In the genomic region with DNA sequence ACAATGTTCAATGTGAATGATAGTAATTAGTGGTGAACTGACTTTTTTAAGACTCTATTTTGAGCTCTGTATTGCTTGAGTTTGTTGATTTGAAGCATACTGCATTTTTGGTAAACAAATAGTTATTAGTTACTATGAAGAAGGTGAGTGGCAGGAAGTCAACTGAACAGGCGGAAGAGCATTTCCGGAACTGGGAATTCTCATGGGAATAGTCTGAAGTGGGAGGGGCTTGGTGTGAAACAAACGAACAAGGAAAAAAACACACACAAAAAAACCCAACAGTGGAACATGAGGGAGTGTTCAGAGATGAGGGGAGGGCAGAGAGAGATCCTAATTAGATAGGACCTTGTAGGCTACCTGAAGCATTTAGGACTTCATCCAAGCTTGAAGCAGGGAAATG, we compare ENCODE assay signal across 21 cellular contexts. TPM values are rescaled to one million over a fixed set of nuclear protein-coding genes. Genes with fewer than 3 reads are reported as not detected.
A peak's percentile ranks its signal among the peaks of the same experiment; 100 is the strongest.
DNase-seq lines count a peak whose midpoint lies in the region; ATAC-seq, FAIRE-seq and TF ChIP-seq lines count a peak whose summit lies in the region.
"Had no signal": no experiment of that assay in that cellular context is flagged by ENCODE, and none has a peak within 500 bp of the region (broad histone marks: within the 10 kb centered on the region; RNA-seq: fewer than 3 reads in every experiment).

No MANE protein-coding gene starts in this region.

- TF ChIP-seq CTCF in HepG2 (CRISPR knock-in tag; IDR thresholded peaks at IDR 0.05) (no peak), right lobe of liver (IDR thresholded peaks at IDR 0.05) (no peak), fibroblast of mammary gland (conservative IDR thresholded peaks at IDR 0.05; ENCODE audit: control insufficient read depth, insufficient read depth, low read depth, low read length) (no peak)

- FAIRE-seq in HepG2 (lab: Jason Lieb, UNC) = no peak
- FAIRE-seq: A204.1, H54 had no signal

- 27% methylated on average over 3 of the region's 3 CpGs for whole genome bisulfite sequencing in HepG2 (ENCODE audit: low lambda C conversion rate)
- WGBS in right lobe of liver (ENCODE audit: insufficient coverage, low coverage, low lambda C conversion rate, missing lambda C conversion rate) = 36% methylated on average over 3 of the region's 3 CpGs

- H3K27me3 ChIP-seq in HepG2 (ENCODE audit: control insufficient read depth in 1 of 2, insufficient read depth in 2 of 2, low read length in 2 of 2) = no peaks in the 10 kb centered on the region
- no peaks in the 10 kb centered on the region for H3K27me3 ChIP-seq in right lobe of liver
- peaks cover 4% of the 10 kb centered on the region; the same call in 1 of the 2 replicates for H3K27me3 ChIP-seq in SJCRH30

- POLR2A ChIA-PET in HepG2 (lab: Yijun Ruan, JAX) = no interaction called here

- peak overlapping the region; percentile 64 for H3K4me2 ChIP-seq in HepG2 (ENCODE audit: low read depth, low read length)

- CTCF ChIA-PET in HepG2 (lab: Yijun Ruan, JAX; ENCODE audit: low intra/inter-chr PET ratio, low total read pairs) = no interaction called here

- H3K36me3 ChIP-seq in HepG2 (replicated peaks in 1 of 2; ENCODE audit: control insufficient read depth in 1 of 2, insufficient read depth in 2 of 2, low read length in 2 of 2) (no peaks in the 10 kb centered on the region), right lobe of liver (no peaks in the 10 kb centered on the region), SJCRH30 (no peaks in the 10 kb centered on the region)

- peak overlapping the region; percentile 76 for H2AFZ ChIP-seq in HepG2 (ENCODE audit: low read length)

- no peak for ATAC-seq in HepG2
- no peak for ATAC-seq in right lobe of liver

- in situ Hi-C loops in HepG2 (cut with HindIII; ENCODE audit: extremely low pct_ligation_motif_present, low pct_unique_long_range_greater_than_20kb) = no loop called here

- H3K9me3 ChIP-seq in HepG2 (ENCODE audit: low read length) (no peaks in the 10 kb centered on the region), right lobe of liver (no peaks in the 10 kb centered on the region), SJCRH30 (replicated peaks) (no peaks in the 10 kb centered on the region)

- H3K27ac ChIP-seq in HepG2 (ENCODE audit: extremely low read length, insufficient read depth, low read length) (no peak overlapping the region), right lobe of liver (no peak overlapping the region), SJCRH30 (no peak overlapping the region)

- DNase-seq in HepG2 (ENCODE audit: low spot score) (no peak), right lobe of liver (no peak), SJCRH30 (peak in 1 of 2 experiments; percentile 41), fibroblast of mammary gland (ENCODE audit: low read depth) (peak; percentile 5), GM03348 (ENCODE audit: low spot score) (no peak), NCI-H526 treated with DMSO at 0.1 percent for 48 hours (lab: John Stamatoyannopoulos, UW) (no peak), cerebellum (ENCODE audit: low spot score) (no peak), medulla oblongata (ENCODE audit: extremely low spot score) (no peak)
- DNase-seq: CD4-positive, CD25-positive, alpha-beta regulatory T cell; DMS79; NCI-H1048; NCI-H146; NCI-H2081; NCI-H226; NCI-H524 treated with DMSO at 0.1 percent for 48 hours; RPMI8226; SW 1271 had no signal

- no peaks in the 10 kb centered on the region for H3K4me1 ChIP-seq in HepG2 (ENCODE audit: insufficient read depth, low read length)
- H3K4me1 ChIP-seq in right lobe of liver = no peaks in the 10 kb centered on the region
- H3K4me1 ChIP-seq in SJCRH30 = no peaks in the 10 kb centered on the region

- no TSS peak for BruUV-seq in HepG2 (replicated peaks; lab: Mats Ljungman, UMichigan)

- TF ChIP-seq EP300 in HepG2 (IDR thresholded peaks at IDR 0.05; ENCODE audit: low read depth in 2 of 2, low read length in 2 of 2) (no peak), HepG2 (CRISPR knock-in tag; IDR thresholded peaks at IDR 0.05; ENCODE audit: borderline replicate concordance) (no peak)

- TF ChIP-seq RAD21 in HepG2 (CRISPR knock-in tag; IDR thresholded peaks at IDR 0.05) = no peak

- H3K4me3 ChIP-seq in HepG2 (replicated peaks in 1 of 3; ENCODE audit: insufficient read depth in 1 of 3, low read depth in 2 of 3, low read length in 3 of 3) = peak overlapping the region; percentile 20 to 36 (median 36); a peak in 5 of 6 replicates
- H3K4me3 ChIP-seq in right lobe of liver = no peak overlapping the region
- peak overlapping the region; percentile 34 for H3K4me3 ChIP-seq in SJCRH30
- H3K4me3 ChIP-seq in fibroblast of mammary gland (ENCODE audit: control insufficient read depth, low read depth, low read length) = no peak overlapping the region

- TF ChIP-seq POLR2A in HepG2 (IDR thresholded peaks at IDR 0.05; ENCODE audit: insufficient read depth in 1 of 2, low read depth in 2 of 2, low read length in 2 of 2) (no peak), right lobe of liver (IDR thresholded peaks at IDR 0.05) (no peak)

- no peaks in the 10 kb centered on the region for H3K79me2 ChIP-seq in HepG2 (ENCODE audit: insufficient read depth, low read length)

- no peak overlapping the region for H3K9ac ChIP-seq in HepG2 (ENCODE audit: insufficient read depth, low read depth, low read length)

- H4K20me1 ChIP-seq in HepG2 (ENCODE audit: insufficient read depth, low read length) = no peaks in the 10 kb centered on the region

- intact Hi-C loops in HepG2 (cut with micrococcal nuclease; ENCODE audit: unreplicated experiment) (no loop called here), right lobe of liver (cut with DNase I) (no loop called here)

TF ChIP-seq in HepG2, 621 proteins besides CTCF, POLR2A, EP300 and RAD21:
- TF ChIP-seq RNF219 (CRISPR knock-in tag; IDR thresholded peaks at IDR 0.05) = no peak
- peak; percentile 25; the same call in 1 of the 2 replicates for TF ChIP-seq GABPA (IDR thresholded peaks at IDR 0.05; ENCODE audit: low read depth, low read length)
- TF ChIP-seq GABPA (CRISPR knock-in tag; IDR thresholded peaks at IDR 0.05; ENCODE audit: low read depth) = peak; percentile 83
- 0 out of 2 replicates have a peak, but pooled peaks have one; percentile 15 for TF ChIP-seq ELF1 (CRISPR knock-in tag; IDR thresholded peaks at IDR 0.05)

RNA-seq across cellular contexts. Expression of gene C1QL3, which starts 43.9 kb away (rescaled TPM):
- not detected in 2 replicates for total RNA-seq in HepG2 (2016; rRNA removed; fragmentation: Illumina TruSeq; extraction: Trizol)
- not detected in 2 replicates for total RNA-seq in HepG2 (2016; cell fraction: cytosol; rRNA removed; fragmentation: Illumina TruSeq; extraction: Trizol; ENCODE audit: low read depth)
- not detected in 2 replicates for total RNA-seq in HepG2 (2016; cell fraction: insoluble cytoplasmic fraction; rRNA removed; fragmentation: Illumina TruSeq; extraction: Trizol)
- total RNA-seq in HepG2 (2016; cell fraction: membrane; rRNA removed; fragmentation: Illumina TruSeq; extraction: Trizol) = not detected in 2 replicates
- not detected in 2 replicates for total RNA-seq in HepG2 (2016; cell fraction: nucleus; rRNA removed; fragmentation: Illumina TruSeq; extraction: Trizol)
- not detected in 2 replicates for polyA plus RNA-seq in HepG2 (2011; rRNA removed)
- not detected in 2 replicates for polyA plus RNA-seq in HepG2 (2011; cell fraction: cytosol; rRNA removed)
- polyA plus RNA-seq in HepG2 (2011; cell fraction: nucleus; rRNA removed) = not detected in 2 replicates
- polyA plus RNA-seq in HepG2 (2012) = 0.07 and 0.13 TPM in 2 replicates
- polyA plus RNA-seq in HepG2 (2016; cell fraction: cytosol; fragmentation: Illumina TruSeq; extraction: Trizol; ENCODE audit: low read depth) = not detected in 2 replicates
- not detected in 2 replicates for polyA plus RNA-seq in HepG2 (2016; cell fraction: insoluble cytoplasmic fraction; fragmentation: Illumina TruSeq; extraction: Trizol; ENCODE audit: low read depth)
- not detected in 2 replicates for polyA plus RNA-seq in HepG2 (2016; cell fraction: membrane; fragmentation: Illumina TruSeq; extraction: Trizol; ENCODE audit: low read depth)
- not detected in 2 replicates for polyA plus RNA-seq in HepG2 (2016; cell fraction: nucleus; fragmentation: Illumina TruSeq; extraction: Trizol; ENCODE audit: insufficient read depth, low read depth)
- not detected in 2 replicates for polyA minus RNA-seq in HepG2 (2011; rRNA and poly(A)+ RNA removed; ENCODE audit: low replicate concordance)
- polyA minus RNA-seq in HepG2 (2011; cell fraction: cytosol; rRNA and poly(A)+ RNA removed) = not detected in 2 replicates
- not detected in 2 replicates for polyA minus RNA-seq in HepG2 (2011; cell fraction: nucleus; rRNA and poly(A)+ RNA removed)
- total RNA-seq in right lobe of liver = not detected
- not detected in 2 replicates for total RNA-seq in SJCRH30 (2014; rRNA removed; shearing (Covaris generic))
- 5.2 TPM for total RNA-seq in cerebellum
- total RNA-seq: CD4-positive, CD25-positive, alpha-beta regulatory T cell; MCF 10A; OCI-LY7 had no signal

Comparison
In these comparisons a context has a peak if more than half of its experiments do, and no peak if none do; other contexts are left out.
1. H3K4me3 ChIP-seq: peak in HepG2 (3 of 3) and SJCRH30 (single experiment); none in right lobe of liver (0 of 3) and fibroblast of mammary gland (single experiment).